Comparison of ENCODE assay signal across 1 cellular context in genomic region chr2:2707111-2708035, GRCh38.
TF ChIP-seq lines count a peak whose summit lies in the region.

No MANE protein-coding gene starts in this region.

TF ChIP-seq in GM23338, 12 proteins besides CTCF, POLR2A, EP300 and RAD21 (continued from another document):
- TF ChIP-seq ZNF462 (CRISPR knock-in tag; IDR thresholded peaks at IDR 0.05) (no peak), ZNF331 (CRISPR knock-in tag; IDR thresholded peaks at IDR 0.05; ENCODE audit: low read depth) (no peak), EZH2phosphoT487 (IDR thresholded peaks at IDR 0.05; ENCODE audit: unreplicated experiment) (no peak), EZH2 (IDR thresholded peaks at IDR 0.05; ENCODE audit: low read depth, unreplicated experiment) (no peak), POLR2AphosphoS5 (IDR thresholded peaks at IDR 0.05; ENCODE audit: low read depth) (no peak), JUNB (IDR thresholded peaks at IDR 0.05; ENCODE audit: unreplicated experiment) (no peak), ETS1 (IDR thresholded peaks at IDR 0.05) (no peak)
